17 cellular contexts compared by ENCODE assay signal in genomic region chr20:8005575-8006366, GRCh38. TPM values are rescaled to one million over a fixed set of nuclear protein-coding genes. Genes with fewer than 3 reads are reported as not detected.
DNase-seq lines count a peak whose midpoint lies in the region; ATAC-seq, FAIRE-seq and TF ChIP-seq lines count a peak whose summit lies in the region.
"Had no signal": no experiment of that assay in that cellular context is flagged by ENCODE, and none has a peak within 500 bp of the region (broad histone marks: within the 10 kb centered on the region; RNA-seq: fewer than 3 reads in every experiment).

No MANE protein-coding gene starts in this region.

- H3K4me1 ChIP-seq in right atrium auricular region (peaks cover 0 to 18% of the 10 kb centered on the region in 2 donors), neuronal stem cell (ENCODE audit: control insufficient read depth in 2 of 2, insufficient read depth in 1 of 2, low read depth in 1 of 2, low read length in 2 of 2) (no peaks in the 10 kb centered on the region)
- H3K4me1 ChIP-seq: BLaER1 treated with 17β-estradiol and CSF1 and Interleukin-3, amounts not matched to agents 10 nM and 100 nM had no signal

- DNase-seq in left ventricle myocardium superior: no peak
- no peak for DNase-seq in right atrium auricular region (ENCODE audit: low spot score)
- peak; percentile 62 for DNase-seq in NCI-H82 (lab: John Stamatoyannopoulos, UW)
- no peak for DNase-seq in neuronal stem cell (ENCODE audit: low spot score)
- no peak for DNase-seq in GM12892 (ENCODE audit: insufficient read length)
- DNase-seq: H7, Karpas-422, NCI-H1436, NCI-H1930, NCI-H446 treated with DMSO at 0.1 percent for 48 hours, SW 1271 had no signal

- no peak overlapping the region for H2BK120ac ChIP-seq in neuronal stem cell (ENCODE audit: low read depth, low read length)

- no peaks in the 10 kb centered on the region for H3K27me3 ChIP-seq in right atrium auricular region
- H3K27me3 ChIP-seq in neuronal stem cell (ENCODE audit: control insufficient read depth in 3 of 3, insufficient read depth in 3 of 3, low read depth in 1 of 3, low read length in 3 of 3): no peaks in the 10 kb centered on the region
- H3K27me3 ChIP-seq: BLaER1 treated with 17β-estradiol and CSF1 and Interleukin-3, amounts not matched to agents 10 nM and 100 nM had no signal

- H3K79me1 ChIP-seq in neuronal stem cell (ENCODE audit: low read depth, low read length): no peaks in the 10 kb centered on the region

- no peak overlapping the region for H3K14ac ChIP-seq in neuronal stem cell (ENCODE audit: low read length)

- no peak for TF ChIP-seq CTCF in right atrium auricular region (IDR thresholded peaks at IDR 0.05)

- no peak overlapping the region for H2BK5ac ChIP-seq in neuronal stem cell (ENCODE audit: low read length)

- peaks cover 14% of the 10 kb centered on the region for H3K36me3 ChIP-seq in right atrium auricular region
- H3K36me3 ChIP-seq in neuronal stem cell (replicated peaks in 1 of 2; ENCODE audit: control insufficient read depth in 2 of 2, insufficient read depth in 2 of 2, low read length in 2 of 2): peaks cover 0 to 11% of the 10 kb centered on the region in 2 donors

- no peak for FAIRE-seq in GM12892 (lab: Jason Lieb, UNC)
- FAIRE-seq: D721Med, HTR-8/SVneo had no signal

- no peak overlapping the region for H3K4me2 ChIP-seq in neuronal stem cell (ENCODE audit: insufficient read depth, low read length, poor library complexity, severe bottlenecking)
- H3K4me2 ChIP-seq: BLaER1 treated with 17β-estradiol and CSF1 and Interleukin-3, amounts not matched to agents 10 nM and 100 nM had no signal

- H2BK12ac ChIP-seq in neuronal stem cell (ENCODE audit: low read length): no peak overlapping the region

- H3K4me3 ChIP-seq in right atrium auricular region: no peak overlapping the region
- peak overlapping the region in 1 of 2 donors; percentile 34 for H3K4me3 ChIP-seq in neuronal stem cell (ENCODE audit: low read length in 2 of 2)
- H3K4me3 ChIP-seq: BLaER1 treated with 17β-estradiol and CSF1 and Interleukin-3, amounts not matched to agents 10 nM and 100 nM had no signal

- peak overlapping the region; percentile 11 for H3K18ac ChIP-seq in neuronal stem cell (ENCODE audit: low read length)

- H4K8ac ChIP-seq in neuronal stem cell (ENCODE audit: low read depth, low read length): no peak overlapping the region

- no peak overlapping the region for H3K4ac ChIP-seq in neuronal stem cell (ENCODE audit: low read length)

- intact Hi-C loops in left ventricle myocardium superior (cut with micrococcal nuclease): no loop called here

- no peak overlapping the region for H2BK15ac ChIP-seq in neuronal stem cell (ENCODE audit: low read length)

- no peak for TF ChIP-seq POLR2A in GM12892 (IDR thresholded peaks at IDR 0.05; ENCODE audit: low read depth, low read length)

- H3K27ac ChIP-seq in right atrium auricular region (no peak overlapping the region), neuronal stem cell (replicated peaks; ENCODE audit: low read length) (no peak overlapping the region)
- H3K27ac ChIP-seq: BLaER1 treated with 17β-estradiol and CSF1 and Interleukin-3, amounts not matched to agents 10 nM and 100 nM had no signal

- no peak overlapping the region for H3K23ac ChIP-seq in neuronal stem cell (ENCODE audit: low read depth, low read length, poor library complexity)

- H3K9me3 ChIP-seq in right atrium auricular region (no peaks in the 10 kb centered on the region), neuronal stem cell (replicated peaks in 1 of 2; ENCODE audit: control insufficient read depth in 2 of 2, insufficient read depth in 1 of 2, low read depth in 1 of 2, low read length in 2 of 2) (no peaks in the 10 kb centered on the region)
- H3K9me3 ChIP-seq: BLaER1 treated with 17β-estradiol and CSF1 and Interleukin-3, amounts not matched to agents 10 nM and 100 nM had no signal

- H2AK5ac ChIP-seq in neuronal stem cell (ENCODE audit: low read depth, low read length): no peak overlapping the region

- ATAC-seq in left ventricle myocardium superior (peak; percentile 63), HG03045 (IDR thresholded peaks at IDR 0.05; ENCODE audit: unreplicated experiment) (no peak), HG02981 (IDR thresholded peaks at IDR 0.05; ENCODE audit: unreplicated experiment) (no peak)
- ATAC-seq: Panc1 had no signal

- no peak overlapping the region for H4K91ac ChIP-seq in neuronal stem cell (ENCODE audit: low read depth, low read length, poor library complexity)

- peak overlapping the region; percentile 2 for H3K9ac ChIP-seq in neuronal stem cell (ENCODE audit: low read depth, low read length, poor library complexity)
- H3K9ac ChIP-seq: BLaER1 treated with 17β-estradiol and CSF1 and Interleukin-3, amounts not matched to agents 10 nM and 100 nM had no signal

- H2AFZ ChIP-seq in neuronal stem cell (ENCODE audit: low read length): no peak overlapping the region

- WGBS in neuronal stem cell (ENCODE audit: extremely low coverage in 2 of 2, insufficient read length in 2 of 2, insufficient replicate concordance in 1 of 2), 2 donors: no CpG with 5 or more reads among the region's 19 CpGs

RNA-seq across cellular contexts. Expression of gene TMX4, which starts 13.8 kb away (rescaled TPM):
- total RNA-seq in left ventricle myocardium superior: 120 TPM
- 100 to 1,000 TPM in 1 of 2 donors, 10 to 100 TPM in 1; 90.4 to 191 TPM for total RNA-seq in right atrium auricular region
- polyA plus RNA-seq in neuronal stem cell (2013, experiment 1 of 2): 12.0 TPM
- polyA plus RNA-seq in neuronal stem cell (2013, experiment 2 of 2): 11.9 TPM
- 9.7 TPM for polyA plus RNA-seq in GM12892 (2012; ENCODE audit: missing spikeins)
